9 cellular contexts compared by ENCODE assay signal in genomic region chr12:54988402-54989054, GRCh38. TPM values are rescaled to one million over a fixed set of nuclear protein-coding genes. Genes with fewer than 3 reads are reported as not detected.
DNase-seq lines count a peak whose midpoint lies in the region; ATAC-seq and FAIRE-seq lines count a peak whose summit lies in the region.
"Had no signal": no experiment of that assay in that cellular context is flagged by ENCODE, and none has a peak within 500 bp of the region (broad histone marks: within the 10 kb centered on the region; RNA-seq: fewer than 3 reads in every experiment).

No MANE protein-coding gene starts in this region.

- H3K27ac ChIP-seq in caudate nucleus (ENCODE audit: low read depth, low read length): peak overlapping the region; percentile 97
- H3K27ac ChIP-seq: HL-60 had no signal

- ATAC-seq in HG03439 (IDR thresholded peaks at IDR 0.05; ENCODE audit: unreplicated experiment): no peak

- peak; percentile 85 for FAIRE-seq in GM19239 (lab: Jason Lieb, UNC)

- DNase-seq in GM19239 (ENCODE audit: insufficient read length, low spot score) (no peak), NCI-H2029 treated with DMSO at 0.1 percent for 48 hours (lab: John Stamatoyannopoulos, UW) (peak; percentile 16), caudate nucleus (lab: John Stamatoyannopoulos, UW) (peak in 56 of 61 donors; percentile 25 to 93 (median 78)), myocyte (ENCODE audit: low read depth) (peak; percentile 71), T-helper 9 cell (no peak), cerebellar cortex (ENCODE audit: low spot score) (no peak), AG08396 (ENCODE audit: low spot score) (no peak)

RNA-seq across cellular contexts. Expression of gene TESPA1, which starts 4.0 kb away (rescaled TPM):
- total RNA-seq in myocyte: not detected in 2 replicates
- polyA plus RNA-seq in myocyte (2012): not detected

RNA-seq across cellular contexts. Expression of gene NEUROD4, which starts 31.2 kb away (rescaled TPM):
- total RNA-seq in myocyte: not detected in 2 replicates
- not detected for polyA plus RNA-seq in myocyte (2012)

Comparison
In these comparisons a context has a peak if more than half of its experiments do, and no peak if none do; other contexts are left out.
1. DNase-seq: peak in NCI-H2029 treated with DMSO at 0.1 percent for 48 hours (single experiment), caudate nucleus (56 of 61) and myocyte (single experiment); none in GM19239 (single experiment), T-helper 9 cell (single experiment), cerebellar cortex (single experiment) and AG08396 (single experiment).